In the genomic region with DNA sequence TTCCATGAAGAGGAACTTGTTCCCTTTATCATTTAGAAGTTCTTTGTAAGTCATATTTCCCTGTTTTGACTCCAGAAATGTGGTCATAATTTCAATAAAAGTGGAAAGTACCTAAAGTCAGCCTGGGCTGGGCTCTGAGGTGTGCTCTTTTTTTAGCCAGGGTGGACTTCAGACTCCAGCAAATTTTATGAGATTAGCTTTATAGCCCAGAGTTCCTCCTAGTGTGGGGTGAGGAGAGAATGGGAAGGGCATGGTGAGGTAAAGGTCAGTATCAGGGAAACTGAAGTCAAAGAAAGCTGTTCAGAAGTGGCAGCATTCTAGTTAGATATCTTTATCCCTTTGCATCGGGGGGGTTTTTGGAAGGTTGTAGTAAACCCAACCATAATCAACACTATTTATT, we compare ENCODE assay signal across 21 cellular contexts.
DNase-seq lines count a peak whose midpoint lies in the region; ATAC-seq, FAIRE-seq and TF ChIP-seq lines count a peak whose summit lies in the region.
"Had no signal": no experiment of that assay in that cellular context is flagged by ENCODE, and none has a peak within 500 bp of the region (broad histone marks: within the 10 kb centered on the region; RNA-seq: fewer than 3 reads in every experiment).

No MANE protein-coding gene starts in this region.

- no peak for TF ChIP-seq EP300 in GM12878 (IDR thresholded peaks at IDR 0.05; ENCODE audit: borderline replicate concordance in 1 of 2, control insufficient read depth in 1 of 2, low read depth in 2 of 2, low read length in 2 of 2)

- peak; percentile 22 for DNase-seq in HuH-7 (ENCODE audit: low spot score)
- no peak for DNase-seq in GM12878 (ENCODE audit: low read depth, low spot score)
- peak in 1 of 2 donors; percentile 48 for DNase-seq in left colon
- DNase-seq in substantia nigra (lab: John Stamatoyannopoulos, UW): no peak
- no peak for DNase-seq in right atrium auricular region (ENCODE audit: low spot score)
- no peak for DNase-seq in lower leg skin (ENCODE audit: low spot score in 2 of 2)
- DNase-seq in stimulated activated CD4-positive, alpha-beta T cell treated with anti-CD3 and anti-CD28 coated beads, Interleukin-15, amount 100 ng/mL, for 24 hours: no peak
- DNase-seq: CD4-positive, alpha-beta T cell; COR-L47; DMS 273 treated with DMSO at 0.1 percent for 48 hours; DMS79 treated with DMSO at 0.1 percent for 48 hours; NCI-H1105; NCI-H146; NCI-H2029; NCI-H226; NCI-H510A treated with DMSO at 0.1 percent for 48 hours; NCI-H774; NK-92 treated with Interleukin-12 subunit alpha and Interleukin-12 subunit beta, amount 100 ng/mL, for 24 hours had no signal

- TF ChIP-seq POLR2A in GM12878 (IDR thresholded peaks at IDR 0.05; ENCODE audit: low read depth, low read length): no peak
- no peak for TF ChIP-seq POLR2A in lower leg skin (IDR thresholded peaks at IDR 0.05)

- no peak for FAIRE-seq in GM12878 (lab: Jason Lieb, UNC)
- FAIRE-seq: K562, RCC 7860 had no signal

- TF ChIP-seq CTCF in GM12878 (IDR thresholded peaks at IDR 0.05 in 2 of 3, conservative IDR thresholded peaks at IDR 0.05 in 1 of 3; ENCODE audit: control insufficient read depth in 2 of 3, extremely low read depth in 1 of 3, insufficient read depth in 1 of 3, low read depth in 3 of 3, low read length in 3 of 3) (no peak), right atrium auricular region (IDR thresholded peaks at IDR 0.05) (no peak), lower leg skin (IDR thresholded peaks at IDR 0.05) (no peak)

- ATAC-seq in GM12878: no peak
- ATAC-seq in left colon: peak; percentile 92
- ATAC-seq: K562 had no signal

- no peaks in the 10 kb centered on the region for H3K36me3 ChIP-seq in GM12878 (ENCODE audit: control insufficient read depth in 2 of 2, insufficient read depth in 2 of 2, low read length in 1 of 2)
- no peaks in the 10 kb centered on the region for H3K36me3 ChIP-seq in right atrium auricular region
- H3K36me3 ChIP-seq: SJSA1 had no signal

- no TSS peak for BruUV-seq in GM12878 (replicated peaks; lab: Mats Ljungman, UMichigan)

- no peaks in the 10 kb centered on the region for H3K27me3 ChIP-seq in GM12878 (replicated peaks in 1 of 2; ENCODE audit: control insufficient read depth in 2 of 2, insufficient read depth in 2 of 2, low read length in 1 of 2)
- H3K27me3 ChIP-seq in right atrium auricular region: no peaks in the 10 kb centered on the region
- H3K27me3 ChIP-seq: SJSA1 had no signal

- H3K4me1 ChIP-seq in GM12878 (ENCODE audit: control insufficient read depth, insufficient read depth, low read length) (peaks cover 16% of the 10 kb centered on the region), right atrium auricular region (no peaks in the 10 kb centered on the region)

- no peak for TF ChIP-seq RAD21 in GM12878 (IDR thresholded peaks at IDR 0.05; ENCODE audit: insufficient read depth, low read depth, low read length)

- no peaks in the 10 kb centered on the region for H4K20me1 ChIP-seq in GM12878 (ENCODE audit: control insufficient read depth, insufficient read depth)

- H3K9me3 ChIP-seq in GM12878 (replicated peaks; ENCODE audit: control insufficient read depth, insufficient read depth, low read length) (no peaks in the 10 kb centered on the region), right atrium auricular region (no peaks in the 10 kb centered on the region)
- H3K9me3 ChIP-seq: SJSA1 had no signal

- WGBS in GM12878 (ENCODE audit: insufficient coverage, insufficient replicate concordance, low lambda C conversion rate, missing lambda C conversion rate): 100% methylated on average over 1 of the region's 1 CpG
- 97 to 100% methylated on average over 1 of the region's 1 CpG for WGBS in lower leg skin, 2 donors

- RAD21 ChIA-PET in GM12878 (lab: Charles Lee; ENCODE audit: unreplicated experiment): interaction anchor here (1.6 kb wide), 1 partner anchor 10 kb away, joined by 3 read pairs; no protein-coding TSS in a partner anchor

- H3K79me2 ChIP-seq in GM12878 (ENCODE audit: control insufficient read depth, insufficient read depth, low read length): no peaks in the 10 kb centered on the region

- H3K9ac ChIP-seq in GM12878 (ENCODE audit: control insufficient read depth, insufficient read depth, low read length): no peak overlapping the region

- CTCF ChIA-PET in GM12878 (lab: Yijun Ruan, JAX): interaction anchor here (1.0 to 1.6 kb wide), 2 partner anchors 13 to 204 kb away, joined by 3 to 5 read pairs; no protein-coding TSS in a partner anchor

- intact Hi-C loops in GM12878 (cut with micrococcal nuclease; ENCODE audit: unreplicated experiment): no loop called here
- intact Hi-C loops in left colon (cut with DNase I, micrococcal nuclease): no loop called here
- intact Hi-C loops in lower leg skin (cut with DNase I; ENCODE audit: low total_unique reads): no loop called here

- POLR2A ChIA-PET in GM12878 (lab: Charles Lee): interaction anchor here (0.6 kb wide), 1 partner anchor 317 kb away, joined by 3 read pairs; no protein-coding TSS in a partner anchor

- no peak overlapping the region for H3K4me2 ChIP-seq in GM12878 (ENCODE audit: control insufficient read depth, insufficient read depth)

- H3K4me3 ChIP-seq in GM12878: no peak overlapping the region
- no peak overlapping the region for H3K4me3 ChIP-seq in right atrium auricular region
- no peak overlapping the region for H3K4me3 ChIP-seq in lower leg skin (ENCODE audit: low read depth, poor library complexity, severe bottlenecking)
- H3K4me3 ChIP-seq: K562, SJSA1 had no signal

- SMC1A ChIA-PET in GM12878 (lab: Charles Lee; ENCODE audit: uncharacterized antibody, unreplicated experiment): interaction anchor here (0.7 to 1.6 kb wide), 6 partner anchors 11 to 318 kb away, joined by 3 to 4 read pairs (median 4); no protein-coding TSS in a partner anchor

- H2AFZ ChIP-seq in GM12878 (ENCODE audit: control insufficient read depth, low read depth, low read length): no peak overlapping the region

- H3K27ac ChIP-seq in GM12878 (ENCODE audit: control insufficient read depth, insufficient read depth) (no peak overlapping the region), substantia nigra (ENCODE audit: low read depth, low read length, poor library complexity, severe bottlenecking) (no peak overlapping the region), right atrium auricular region (no peak overlapping the region)
- H3K27ac ChIP-seq: SJSA1 had no signal

- in situ Hi-C loops in GM12878 (cut with MboI): no loop called here

TF ChIP-seq in GM12878, 131 proteins besides CTCF, POLR2A, EP300 and RAD21:
- TF ChIP-seq JUNB (IDR thresholded peaks at IDR 0.05) (0 out of 2 replicates have a peak, but pooled peaks have one; percentile 23), GATAD2B (conservative IDR thresholded peaks at IDR 0.05; ENCODE audit: low read depth) (no peak), ZNF217 (IDR thresholded peaks at IDR 0.05) (no peak), SMAD1 (IDR thresholded peaks at IDR 0.05; ENCODE audit: low read depth, partially characterized antibody) (no peak), IKZF2 (IDR thresholded peaks at IDR 0.05) (peak; percentile 46 to 50; a peak in 3 of 4 replicates), RAD51 (IDR thresholded peaks at IDR 0.05) (no peak), SIX5 (IDR thresholded peaks at IDR 0.05; ENCODE audit: low read depth, low read length, severe bottlenecking) (no peak), BACH1 (IDR thresholded peaks at IDR 0.05; ENCODE audit: borderline replicate concordance) (no peak), SREBF2 (IDR thresholded peaks at IDR 0.05; ENCODE audit: low read length) (no peak), IRF4 (IDR thresholded peaks at IDR 0.05; ENCODE audit: low read depth, low read length) (no peak), RELB (IDR thresholded peaks at IDR 0.05; ENCODE audit: low read depth) (no peak; the same call in 1 of the 2 replicates), IKZF1 (conservative IDR thresholded peaks at IDR 0.05) (0 out of 2 replicates have a peak, but pooled peaks have one; percentile 62), RUNX3 (IDR thresholded peaks at IDR 0.05; ENCODE audit: low read length) (peak; percentile 38; the same call in 1 of the 2 replicates), GABPA (IDR thresholded peaks at IDR 0.05; ENCODE audit: low read depth) (no peak), LARP7 (IDR thresholded peaks at IDR 0.05) (no peak), SMC3 (IDR thresholded peaks at IDR 0.05; ENCODE audit: borderline replicate concordance, low read length) (no peak)
- TF ChIP-seq, protein P1, sequence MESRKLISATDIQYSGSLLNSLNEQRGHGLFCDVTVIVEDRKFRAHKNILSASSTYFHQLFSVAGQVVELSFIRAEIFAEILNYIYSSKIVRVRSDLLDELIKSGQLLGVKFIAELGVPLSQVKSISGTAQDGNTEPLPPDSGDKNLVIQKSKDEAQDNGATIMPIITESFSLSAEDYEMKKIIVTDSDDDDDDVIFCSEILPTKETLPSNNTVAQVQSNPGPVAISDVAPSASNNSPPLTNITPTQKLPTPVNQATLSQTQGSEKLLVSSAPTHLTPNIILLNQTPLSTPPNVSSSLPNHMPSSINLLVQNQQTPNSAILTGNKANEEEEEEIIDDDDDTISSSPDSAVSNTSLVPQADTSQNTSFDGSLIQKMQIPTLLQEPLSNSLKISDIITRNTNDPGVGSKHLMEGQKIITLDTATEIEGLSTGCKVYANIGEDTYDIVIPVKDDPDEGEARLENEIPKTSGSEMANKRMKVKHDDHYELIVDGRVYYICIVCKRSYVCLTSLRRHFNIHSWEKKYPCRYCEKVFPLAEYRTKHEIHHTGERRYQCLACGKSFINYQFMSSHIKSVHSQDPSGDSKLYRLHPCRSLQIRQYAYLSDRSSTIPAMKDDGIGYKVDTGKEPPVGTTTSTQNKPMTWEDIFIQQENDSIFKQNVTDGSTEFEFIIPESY (IDR thresholded peaks at IDR 0.05): no peak
